1 cellular context compared by ENCODE assay signal in genomic region chr6:110097443-110097842, GRCh38.
TF ChIP-seq lines count a peak whose summit lies in the region.

No MANE protein-coding gene starts in this region.

TF ChIP-seq in endothelial cell of umbilical vein, 7 proteins besides CTCF, POLR2A, EP300 and RAD21:
- TF ChIP-seq MAX (IDR thresholded peaks at IDR 0.05; ENCODE audit: insufficient read depth, insufficient read length), result no peak
TF ChIP-seq in endothelial cell of umbilical vein: peak in this region for 0.
